ENCODE assay signal across 19 cellular contexts in genomic region chr2:601806-602455, GRCh38.
DNase-seq lines count a peak whose midpoint lies in the region; ATAC-seq and TF ChIP-seq lines count a peak whose summit lies in the region.
"Had no signal": no experiment of that assay in that cellular context is flagged by ENCODE, and none has a peak within 500 bp of the region (broad histone marks: within the 10 kb centered on the region; RNA-seq: fewer than 3 reads in every experiment).

No MANE protein-coding gene starts in this region.

- TF ChIP-seq RAD21 in SK-N-SH (IDR thresholded peaks at IDR 0.05; ENCODE audit: low read length) = no peak

- H3K9me3 Mint-ChIP-seq in GM23338 (no peaks in the 10 kb centered on the region), nephron (no peaks in the 10 kb centered on the region)

- POLR2A ChIA-PET in SK-N-SH (lab: Yijun Ruan, JAX) (interaction anchor here (0.5 kb wide), 1 partner anchor 59 kb away, joined by 3 read pairs; no protein-coding TSS in a partner anchor), PC-9 (lab: Charles Lee; ENCODE audit: unreplicated experiment) (no interaction called here)

- 70% methylated on average over 28 of the region's 29 CpGs for WGBS in SK-N-SH (ENCODE audit: low lambda C conversion rate)

- H3K79me2 ChIP-seq in SK-N-SH (ENCODE audit: insufficient read depth) = no peaks in the 10 kb centered on the region
- H3K79me2 ChIP-seq in GM23338 (replicated peaks; ENCODE audit: insufficient read depth) = no peaks in the 10 kb centered on the region
- H3K79me2 ChIP-seq in PC-9 (ENCODE audit: low read depth) = no peaks in the 10 kb centered on the region

- ATAC-seq in SK-N-SH treated with all-trans-retinoic acid at 6 μM for 48 hours = no peak
- no peak for ATAC-seq in GM23338
- no peak for ATAC-seq in HG03280 (IDR thresholded peaks at IDR 0.05; ENCODE audit: unreplicated experiment)

- TF ChIP-seq CTCF in SK-N-SH (IDR thresholded peaks at IDR 0.05) = no peak
- no peak for TF ChIP-seq CTCF in GM23338 (conservative IDR thresholded peaks at IDR 0.05; ENCODE audit: low read depth in 2 of 2)
- no peak for TF ChIP-seq CTCF in PC-9 (conservative IDR thresholded peaks at IDR 0.05)
- no peak for TF ChIP-seq CTCF in nephron (IDR thresholded peaks at IDR 0.05; ENCODE audit: unreplicated experiment in 3 of 3)

- H4K20me1 ChIP-seq in SK-N-SH (ENCODE audit: insufficient read depth) = no peaks in the 10 kb centered on the region
- H4K20me1 ChIP-seq in GM23338 (replicated peaks; ENCODE audit: insufficient read depth) = no peaks in the 10 kb centered on the region
- no peaks in the 10 kb centered on the region for H4K20me1 ChIP-seq in PC-9 (ENCODE audit: insufficient read depth)
- H4K20me1 ChIP-seq: BLaER1 had no signal

- H3F3A ChIP-seq in SK-N-SH (replicated peaks; ENCODE audit: insufficient read depth) (no peaks in the 10 kb centered on the region), GM23338 (replicated peaks; ENCODE audit: low read depth) (0 out of 2 replicates have a peak, but pooled peaks cover 3% of the 10 kb centered on the region), PC-9 (ENCODE audit: insufficient read depth, low read depth) (peaks cover 33% of the 10 kb centered on the region)

- BruUV-seq in PC-9 (replicated peaks; lab: Mats Ljungman, UMichigan) = no TSS peak

- H2AFZ ChIP-seq in SK-N-SH (ENCODE audit: low read depth) = no peak overlapping the region
- peak overlapping the region; percentile 18; the same call in 1 of the 2 replicates for H2AFZ ChIP-seq in GM23338
- H2AFZ ChIP-seq in PC-9 = peak overlapping the region; percentile 44

- H3K9me3 ChIP-seq in SK-N-SH (no peaks in the 10 kb centered on the region), PC-9 (ENCODE audit: insufficient read depth, low read depth) (peaks cover 9% of the 10 kb centered on the region; the same call in 1 of the 2 replicates)
- H3K9me3 ChIP-seq: BLaER1 had no signal

- TF ChIP-seq EP300 in SK-N-SH (IDR thresholded peaks at IDR 0.05; ENCODE audit: borderline replicate concordance in 1 of 2, low read depth in 1 of 2, low read length in 1 of 2) = no peak

- H3K36me3 ChIP-seq in SK-N-SH (replicated peaks in 1 of 2; ENCODE audit: control insufficient read depth in 1 of 2, insufficient read depth in 2 of 2, low read length in 1 of 2) (no peaks in the 10 kb centered on the region), GM23338 (ENCODE audit: insufficient read depth) (no peaks in the 10 kb centered on the region), PC-9 (ENCODE audit: low read depth) (no peaks in the 10 kb centered on the region)
- H3K36me3 ChIP-seq: BLaER1 had no signal

- H3K36me3 Mint-ChIP-seq in GM23338 (ENCODE audit: low read depth) (no peaks in the 10 kb centered on the region), nephron (ENCODE audit: low read depth) (no peaks in the 10 kb centered on the region)
- H3K36me3 Mint-ChIP-seq: CD14-positive monocyte; CD4-positive, alpha-beta memory T cell had no signal

- DNase-seq in SK-N-SH = peak; percentile 25
- DNase-seq in GM23338 (ENCODE audit: low spot score) = no peak
- no peak for DNase-seq in PC-9
- no peak for DNase-seq in SW 1271 (lab: John Stamatoyannopoulos, UW)
- no peak for DNase-seq in ureter (ENCODE audit: low spot score)
- DNase-seq: CD4-positive, alpha-beta memory T cell; DMS153; DMS79; GDM1; GOT3; H7 had no signal

- H3K27me3 ChIP-seq in SK-N-SH (ENCODE audit: insufficient read depth) (no peaks in the 10 kb centered on the region), GM23338 (ENCODE audit: insufficient read depth) (no peaks in the 10 kb centered on the region), PC-9 (ENCODE audit: insufficient read depth, low read depth) (peaks cover 12% of the 10 kb centered on the region; the same call in 1 of the 2 replicates)
- H3K27me3 ChIP-seq: BLaER1 had no signal

- CTCF ChIA-PET in SK-N-SH (lab: Yijun Ruan, JAX) = interaction anchor here (1.2 kb wide), 1 partner anchor 12 kb away, joined by 3 read pairs; no protein-coding TSS in a partner anchor
- CTCF ChIA-PET in PC-9 (lab: Charles Lee) = no interaction called here

- H3K4me2 ChIP-seq in SK-N-SH (no peak overlapping the region), GM23338 (no peak overlapping the region), PC-9 (peak overlapping the region; percentile 49; the same call in 1 of the 2 replicates)
- H3K4me2 ChIP-seq: A549, BLaER1 had no signal

- peaks cover 5% of the 10 kb centered on the region for H3K27me3 Mint-ChIP-seq in GM23338 (ENCODE audit: insufficient read depth, low read depth, poor library complexity)
- peaks cover 10% of the 10 kb centered on the region for H3K27me3 Mint-ChIP-seq in nephron (ENCODE audit: low read depth)

- H3K4me3 ChIP-seq in SK-N-SH (ENCODE audit: low read depth in 2 of 2, low read length in 1 of 2) (no peak overlapping the region), GM23338 (no peak overlapping the region), PC-9 (no peak overlapping the region)
- H3K4me3 ChIP-seq: A549, BLaER1 had no signal

- intact Hi-C loops in PC-9 (cut with micrococcal nuclease; ENCODE audit: unreplicated experiment) = no loop called here

- H3K4me1 Mint-ChIP-seq in GM23338 (no peaks in the 10 kb centered on the region), nephron (peaks cover 36% of the 10 kb centered on the region)
- H3K4me1 Mint-ChIP-seq: CD14-positive monocyte had no signal

- peaks cover 0 to 31% of the 10 kb centered on the region in 2 experiments; a peak in 2 of 4 replicates for H3K4me1 ChIP-seq in SK-N-SH (ENCODE audit: control insufficient read depth in 1 of 2, insufficient read depth in 2 of 2, low read depth in 1 of 2, low read length in 1 of 2)
- H3K4me1 ChIP-seq in GM23338 (ENCODE audit: insufficient read depth) = no peaks in the 10 kb centered on the region
- H3K4me1 ChIP-seq in PC-9 (replicated peaks; ENCODE audit: insufficient read depth) = peaks cover 29% of the 10 kb centered on the region
- H3K4me1 ChIP-seq: A549, BLaER1 had no signal

- no peak overlapping the region for H3K9ac ChIP-seq in SK-N-SH
- H3K9ac ChIP-seq: BLaER1 had no signal

- no peak overlapping the region for H3K27ac Mint-ChIP-seq in GM23338
- peak overlapping the region in 2 of 3 experiments; percentile 9 to 66 for H3K27ac Mint-ChIP-seq in nephron
- H3K27ac Mint-ChIP-seq: CD4-positive, alpha-beta memory T cell had no signal

- H3K9me2 ChIP-seq in SK-N-SH (no peaks in the 10 kb centered on the region), GM23338 (ENCODE audit: insufficient read depth) (no peaks in the 10 kb centered on the region), PC-9 (ENCODE audit: insufficient read depth) (no peaks in the 10 kb centered on the region)

- H3K27ac ChIP-seq in SK-N-SH (ENCODE audit: low read depth in 2 of 2, low read length in 1 of 2) (no peak overlapping the region), GM23338 (ENCODE audit: low read depth) (no peak overlapping the region), PC-9 (peak overlapping the region; percentile 88)
- H3K27ac ChIP-seq: 22Rv1, BLaER1, HL-60 had no signal

- H3K4me3 Mint-ChIP-seq in GM23338 = no peak overlapping the region
- no peak overlapping the region for H3K4me3 Mint-ChIP-seq in nephron
- H3K4me3 Mint-ChIP-seq: CD4-positive, alpha-beta memory T cell had no signal

TF ChIP-seq in SK-N-SH, 30 proteins besides CTCF, POLR2A, EP300 and RAD21 (continues in another document):
- no peak for TF ChIP-seq NRF1 (IDR thresholded peaks at IDR 0.05; ENCODE audit: low read depth, low read length)
- no peak for TF ChIP-seq PBX3 (IDR thresholded peaks at IDR 0.05)
- TF ChIP-seq GABPA (IDR thresholded peaks at IDR 0.05; ENCODE audit: low read depth) = no peak
- TF ChIP-seq SMC3 (IDR thresholded peaks at IDR 0.05; ENCODE audit: low read depth, low read length) = no peak
- TF ChIP-seq YY1 (IDR thresholded peaks at IDR 0.05; ENCODE audit: low read depth) = no peak

TF ChIP-seq in SK-N-SH treated with all-trans-retinoic acid at 6 μM for 48 hours, 23 proteins besides CTCF, POLR2A, EP300 and RAD21 (continues in another document):
- TF ChIP-seq CREB5 (CRISPR knock-in tag; IDR thresholded peaks at IDR 0.05; ENCODE audit: low read depth) (no peak), CSDC2 (CRISPR knock-in tag; IDR thresholded peaks at IDR 0.05) (no peak), ARNTL (CRISPR knock-in tag; IDR thresholded peaks at IDR 0.05; ENCODE audit: borderline replicate concordance, low read depth) (no peak), RARB (CRISPR knock-in tag; IDR thresholded peaks at IDR 0.05) (no peak), ZFP3 (CRISPR knock-in tag; IDR thresholded peaks at IDR 0.05) (no peak)
